In the genomic region with DNA sequence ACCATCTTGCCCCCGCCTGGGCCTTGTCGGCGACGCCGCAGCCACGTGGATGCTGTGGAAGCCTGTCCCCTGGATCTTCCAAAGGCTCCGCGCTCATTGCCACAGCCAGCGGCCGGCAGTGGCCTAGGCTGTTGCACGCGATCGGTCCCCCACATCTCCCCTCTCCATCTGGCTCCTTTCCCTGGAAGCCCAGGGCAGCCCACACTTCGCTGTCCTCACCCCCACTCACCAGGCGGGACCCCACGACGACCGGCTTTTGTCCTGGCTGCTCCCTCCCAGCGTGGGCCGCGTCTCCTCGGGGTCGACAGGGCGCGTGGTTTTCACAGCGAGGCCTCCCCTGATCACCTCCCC, we compare ENCODE assay signal across 8 cellular contexts. TPM values are rescaled to one million over a fixed set of nuclear protein-coding genes. Genes with fewer than 3 reads are reported as not detected.
DNase-seq lines count a peak whose midpoint lies in the region; ATAC-seq and TF ChIP-seq lines count a peak whose summit lies in the region.

No MANE protein-coding gene starts in this region.

- peak overlapping the region in 6 of 7 donors; percentile 57 to 93 (median 87) for H3K27ac Mint-ChIP-seq in CD14-positive monocyte
- H3K27ac Mint-ChIP-seq in neural progenitor cell = no peak overlapping the region

- H2AFZ ChIP-seq in OCI-LY1 (ENCODE audit: low read length) (no peak overlapping the region), neural progenitor cell (replicated peaks) (peak overlapping the region; percentile 42)

- H3K4me3 ChIP-seq in OCI-LY1 (ENCODE audit: low read depth, low read length, poor library complexity, severe bottlenecking) = peak overlapping the region; percentile 81
- peak overlapping the region; percentile 97 for H3K4me3 ChIP-seq in effector memory CD4-positive, alpha-beta T cell (ENCODE audit: insufficient read depth, low read depth, low read length, poor library complexity, severe bottlenecking)
- no peak overlapping the region for H3K4me3 ChIP-seq in neural progenitor cell

- no peaks in the 10 kb centered on the region for H3K9me2 ChIP-seq in OCI-LY1 (ENCODE audit: low read depth, low read length)

- peak overlapping the region; percentile 97 for H3K4me3 Mint-ChIP-seq in CD14-positive monocyte
- H3K4me3 Mint-ChIP-seq in neural progenitor cell = peak overlapping the region; percentile 92

- H3K27me3 Mint-ChIP-seq in CD14-positive monocyte (ENCODE audit: low read depth in 3 of 3) (peaks cover 0 to 5% (median 5%) of the 10 kb centered on the region in 3 donors), neural progenitor cell (ENCODE audit: insufficient read depth, low read depth) (peaks cover 3% of the 10 kb centered on the region)

- H3K4me2 ChIP-seq in OCI-LY1 (ENCODE audit: low read length) (peak overlapping the region; percentile 83), neural progenitor cell (peak overlapping the region; percentile 82)

- H3K79me2 ChIP-seq in OCI-LY1 (ENCODE audit: insufficient read depth, low read length) (peaks cover 5% of the 10 kb centered on the region; the same call in 1 of the 2 replicates), neural progenitor cell (ENCODE audit: low read depth) (peaks cover 9% of the 10 kb centered on the region)

- no peaks in the 10 kb centered on the region for H4K20me1 ChIP-seq in OCI-LY1 (ENCODE audit: insufficient read depth, low read length)
- H4K20me1 ChIP-seq in neural progenitor cell (ENCODE audit: low read depth) = no peaks in the 10 kb centered on the region

- ATAC-seq in HG03354 (IDR thresholded peaks at IDR 0.05; ENCODE audit: poor library complexity, severe bottlenecking, unreplicated experiment) = no peak

- H3K9me3 Mint-ChIP-seq in CD14-positive monocyte = no peaks in the 10 kb centered on the region
- H3K9me3 Mint-ChIP-seq in neural progenitor cell = peaks cover 3% of the 10 kb centered on the region

- H3K9ac ChIP-seq in OCI-LY1 (ENCODE audit: low read length) (peak overlapping the region; percentile 86; the same call in 1 of the 2 replicates), neural progenitor cell (no peak overlapping the region)

- intact Hi-C loops in CD14-positive monocyte (cut with micrococcal nuclease) = loop anchor here (5.0 to 10.0 kb wide), 3 partner anchors 73 to 189 kb away; a partner anchor contains a TSS

- H3K27me3 ChIP-seq in OCI-LY1 (ENCODE audit: insufficient read depth, low read length) (no peaks in the 10 kb centered on the region), neural progenitor cell (peaks cover 9% of the 10 kb centered on the region)
- no peaks in the 10 kb centered on the region for H3K27me3 ChIP-seq in effector memory CD4-positive, alpha-beta T cell (replicated peaks; ENCODE audit: control insufficient read depth, insufficient read depth, low read length, poor library complexity, severe bottlenecking)

- TF ChIP-seq CTCF in CD14-positive monocyte (IDR thresholded peaks at IDR 0.05) = no peak
- no peak for TF ChIP-seq CTCF in OCI-LY1 (IDR thresholded peaks at IDR 0.05; ENCODE audit: low read length)
- TF ChIP-seq CTCF in neural progenitor cell (IDR thresholded peaks at IDR 0.05) = no peak

- H3K36me3 ChIP-seq in OCI-LY1 (ENCODE audit: insufficient read depth, low read length) (peaks cover 4% of the 10 kb centered on the region; the same call in 1 of the 2 replicates), neural progenitor cell (no peaks in the 10 kb centered on the region)
- no peaks in the 10 kb centered on the region for H3K36me3 ChIP-seq in effector memory CD4-positive, alpha-beta T cell (ENCODE audit: control insufficient read depth, insufficient read depth, low read length)

- H3K4me1 ChIP-seq in OCI-LY1 (ENCODE audit: insufficient read depth, low read length, severe bottlenecking) (peaks cover 38% of the 10 kb centered on the region), neural progenitor cell (peaks cover 3% of the 10 kb centered on the region)
- peaks cover 15% of the 10 kb centered on the region for H3K4me1 ChIP-seq in effector memory CD4-positive, alpha-beta T cell (ENCODE audit: control insufficient read depth, insufficient read depth, low read length, poor library complexity, severe bottlenecking)

- DNase-seq in CD14-positive monocyte (ENCODE audit: low spot score) (no peak), neural progenitor cell (ENCODE audit: low spot score) (no peak), SW480 (ENCODE audit: low spot score) (no peak), NCI-H69 (lab: John Stamatoyannopoulos, UW) (no peak), SW 1271 (lab: John Stamatoyannopoulos, UW) (no peak)
- no peak for DNase-seq in effector memory CD4-positive, alpha-beta T cell

- H3K4me1 Mint-ChIP-seq in CD14-positive monocyte = peaks cover 34% of the 10 kb centered on the region
- H3K4me1 Mint-ChIP-seq in neural progenitor cell = peaks cover 15% of the 10 kb centered on the region

- H3K9me3 ChIP-seq in OCI-LY1 (ENCODE audit: low read length) = no peaks in the 10 kb centered on the region
- H3K9me3 ChIP-seq in effector memory CD4-positive, alpha-beta T cell (ENCODE audit: control insufficient read depth, low read length) = no peaks in the 10 kb centered on the region
- H3K9me3 ChIP-seq in neural progenitor cell (ENCODE audit: low read depth) = no peaks in the 10 kb centered on the region

- peak overlapping the region; percentile 29 for H3K27ac ChIP-seq in OCI-LY1 (ENCODE audit: low read depth, low read length, poor library complexity, severe bottlenecking)
- peak overlapping the region; percentile 75 for H3K27ac ChIP-seq in effector memory CD4-positive, alpha-beta T cell (ENCODE audit: insufficient read depth, low read length, poor library complexity, severe bottlenecking)
- no peak overlapping the region for H3K27ac ChIP-seq in neural progenitor cell

- H3K36me3 Mint-ChIP-seq in CD14-positive monocyte (no peaks in the 10 kb centered on the region), neural progenitor cell (peaks cover 10% of the 10 kb centered on the region)

- no peaks in the 10 kb centered on the region for H3F3A ChIP-seq in OCI-LY1 (ENCODE audit: insufficient read depth, low read length)
- no peaks in the 10 kb centered on the region for H3F3A ChIP-seq in neural progenitor cell (ENCODE audit: low read depth)

RNA-seq across cellular contexts. Expression of a gene that starts 0.6 kb away (rescaled TPM):
- polyA plus RNA-seq in CD14-positive monocyte = 10 to 100 TPM; 10.9 to 11.3 TPM
- 16.4 and 38.9 TPM in 2 replicates for total RNA-seq in neural progenitor cell (ENCODE audit: low replicate concordance)

RNA-seq across cellular contexts. Expression of a gene that starts 24.6 kb away (rescaled TPM):
- polyA plus RNA-seq in CD14-positive monocyte = under 1 TPM in 1 of 2 donors, not detected in 1; 0.22 TPM
- total RNA-seq in neural progenitor cell (ENCODE audit: low replicate concordance) = 18.6 and 33.5 TPM in 2 replicates

RNA-seq across cellular contexts. Expression of a gene that starts 24.7 kb away (rescaled TPM):
- polyA plus RNA-seq in CD14-positive monocyte = 1 to 10 TPM in 1 of 2 donors, under 1 TPM in 1; 0.81 to 1.1 TPM
- total RNA-seq in neural progenitor cell (ENCODE audit: low replicate concordance) = 13.6 and 15.7 TPM in 2 replicates
